ENCODE assay signal across 22 cellular contexts in genomic region chr17:7089570-7089969, GRCh38. TPM values are rescaled to one million over a fixed set of nuclear protein-coding genes. Genes with fewer than 3 reads are reported as not detected.
DNase-seq lines count a peak whose midpoint lies in the region; ATAC-seq, FAIRE-seq and TF ChIP-seq lines count a peak whose summit lies in the region.
"Not testable (repeated sequence)": the region's sequence is repeated elsewhere in the genome, so short reads cannot be mapped to it uniquely, and the experiment has no call there.
"Had no signal": no experiment of that assay in that cellular context is flagged by ENCODE, and none has a peak within 500 bp of the region (broad histone marks: within the 10 kb centered on the region; RNA-seq: fewer than 3 reads in every experiment).

No MANE protein-coding gene starts in this region.

- H3K9me2 ChIP-seq in HCT116 (ENCODE audit: insufficient read depth); hepatocyte (replicated peaks; ENCODE audit: insufficient read depth): not testable (repeated sequence)

- not testable (repeated sequence) for H2AFZ ChIP-seq in HCT116 (ENCODE audit: low read depth, low read length, poor library complexity, severe bottlenecking); hepatocyte; HepG2 (ENCODE audit: low read length)

- H3K4me2 ChIP-seq in HCT116 (ENCODE audit: low read length) (peak overlapping the region; percentile 25; the same call in 1 of the 2 replicates), HepG2 (ENCODE audit: low read depth, low read length) (peak overlapping the region; percentile 69; the same call in 1 of the 2 replicates)
- not testable (repeated sequence) for H3K4me2 ChIP-seq in hepatocyte

- not testable (repeated sequence) for TF ChIP-seq POLR2A in HCT116 (IDR thresholded peaks at IDR 0.05; ENCODE audit: borderline replicate concordance, extremely low read depth, insufficient read depth, insufficient read length); HepG2 (IDR thresholded peaks at IDR 0.05; ENCODE audit: insufficient read depth in 1 of 2, low read depth in 2 of 2, low read length in 2 of 2)

- not testable (repeated sequence) for TF ChIP-seq RAD21 in HCT116 (IDR thresholded peaks at IDR 0.05; ENCODE audit: low read depth); HepG2 (CRISPR knock-in tag; IDR thresholded peaks at IDR 0.05)

- H3K4me3 ChIP-seq in HCT116 (replicated peaks in 1 of 2; ENCODE audit: low read depth in 1 of 2, low read length in 2 of 2); HEK293 (ENCODE audit: low read depth, low read length); WERI-Rb-1 (ENCODE audit: low read depth, low read length); hepatocyte; HepG2 (replicated peaks in 1 of 3; ENCODE audit: insufficient read depth in 1 of 3, low read depth in 2 of 3, low read length in 3 of 3): not testable (repeated sequence)

- not testable (repeated sequence) for H3K36me3 ChIP-seq in HCT116 (ENCODE audit: control insufficient read depth in 1 of 2, insufficient read depth in 2 of 2, low read length in 2 of 2); HEK293 (ENCODE audit: control insufficient read depth in 2 of 2, insufficient read depth in 1 of 2, low read length in 2 of 2); WERI-Rb-1; hepatocyte (replicated peaks; ENCODE audit: insufficient read depth, low read depth); HepG2 (replicated peaks in 1 of 2; ENCODE audit: control insufficient read depth in 1 of 2, insufficient read depth in 2 of 2, low read length in 2 of 2)

- H3K9ac ChIP-seq in HCT116 (ENCODE audit: low read length); HepG2 (ENCODE audit: insufficient read depth, low read depth, low read length): not testable (repeated sequence)

- TF ChIP-seq EP300 in HepG2 (IDR thresholded peaks at IDR 0.05; ENCODE audit: low read depth in 2 of 2, low read length in 2 of 2); HepG2 (CRISPR knock-in tag; IDR thresholded peaks at IDR 0.05; ENCODE audit: borderline replicate concordance): not testable (repeated sequence)

- H3K27me3 ChIP-seq in HCT116 (ENCODE audit: insufficient read depth, low read length); WERI-Rb-1 (ENCODE audit: insufficient read depth, low read depth, severe bottlenecking); hepatocyte; HepG2 (ENCODE audit: control insufficient read depth in 1 of 2, insufficient read depth in 2 of 2, low read length in 2 of 2): not testable (repeated sequence)

- not testable (repeated sequence) for H4K20me1 ChIP-seq in HCT116 (ENCODE audit: insufficient read depth); hepatocyte (ENCODE audit: insufficient read depth, poor library complexity, severe bottlenecking); HepG2 (ENCODE audit: insufficient read depth, low read length)

- POLR2A ChIA-PET in HCT116 (lab: Charles Lee); HEK293 (lab: Yijun Ruan, JAX); RWPE1 (lab: Yijun Ruan, JAX; ENCODE audit: low non-redundant PET): not testable (repeated sequence)
- POLR2A ChIA-PET in HepG2 (lab: Yijun Ruan, JAX) = interaction anchor here (1.3 kb wide), 1 partner anchor 25 kb away, joined by 5 read pairs; the partner anchor contains the start of gene ASGR2

- CTCF ChIA-PET in HCT116 (lab: Charles Lee); RWPE1 (lab: Yijun Ruan, JAX); HepG2 (lab: Yijun Ruan, JAX; ENCODE audit: low intra/inter-chr PET ratio, low total read pairs): not testable (repeated sequence)
- CTCF ChIA-PET in HEK293 (lab: Yijun Ruan, JAX) = interaction anchor here (1.3 kb wide), 1 partner anchor 12 kb away, joined by 9 read pairs; no protein-coding TSS in a partner anchor

- not testable (repeated sequence) for DNase-seq in HCT116 (ENCODE audit: low read depth, low spot score); RWPE1 (ENCODE audit: low spot score); WERI-Rb-1; hepatocyte (ENCODE audit: low spot score); HepG2 (ENCODE audit: low spot score)
- DNase-seq in cardiac septum (ENCODE audit: low spot score) = peak; percentile 33

- not testable (repeated sequence) for H3K4me1 ChIP-seq in HCT116 (ENCODE audit: control insufficient read depth in 1 of 2, insufficient read depth in 2 of 2, low read length in 2 of 2); HEK293 (ENCODE audit: control insufficient read depth, insufficient read depth, low read length); hepatocyte (ENCODE audit: insufficient read depth)
- H3K4me1 ChIP-seq in HepG2 (ENCODE audit: insufficient read depth, low read length) = peaks cover 39% of the 10 kb centered on the region

- not testable (repeated sequence) for TF ChIP-seq CTCF in HCT116 (IDR thresholded peaks at IDR 0.05 in 2 of 3, conservative IDR thresholded peaks at IDR 0.05 in 1 of 3; ENCODE audit: borderline replicate concordance in 1 of 3, insufficient read depth in 1 of 3, low read depth in 2 of 3, low read length in 2 of 3); HEK293 (tag by site-specific recombination; IDR thresholded peaks at IDR 0.05); RWPE1 (conservative IDR thresholded peaks at IDR 0.05; ENCODE audit: low read depth); VCaP (conservative IDR thresholded peaks at IDR 0.05); WERI-Rb-1 (IDR thresholded peaks at IDR 0.05; ENCODE audit: low read depth, low read length); hepatocyte (IDR thresholded peaks at IDR 0.05; ENCODE audit: poor library complexity); HepG2 (CRISPR knock-in tag; IDR thresholded peaks at IDR 0.05)

- RAD21 ChIA-PET in HCT116 (lab: Charles Lee; ENCODE audit: low non-redundant PET in 1 of 2, low total read pairs in 2 of 2, uncharacterized antibody in 2 of 2, unreplicated experiment in 2 of 2) = not testable (repeated sequence)

- H3K9me3 ChIP-seq in HCT116 (ENCODE audit: control insufficient read depth in 1 of 2, insufficient read depth in 1 of 2, low read depth in 1 of 2, low read length in 2 of 2); HEK293 (ENCODE audit: control insufficient read depth, insufficient read depth, low read depth, low read length); WERI-Rb-1 (ENCODE audit: severe bottlenecking); hepatocyte (ENCODE audit: low read depth); HepG2 (ENCODE audit: low read length): not testable (repeated sequence)

- not testable (repeated sequence) for FAIRE-seq in HepG2 (lab: Jason Lieb, UNC)

- BruUV-seq in HCT116 (replicated peaks; lab: Mats Ljungman, UMichigan); HepG2 (replicated peaks; lab: Mats Ljungman, UMichigan): not testable (repeated sequence)

- WGBS in hepatocyte (ENCODE audit: low lambda C conversion rate, missing lambda C conversion rate) = 93% methylated on average over 6 of the region's 6 CpGs
- WGBS in HepG2 (ENCODE audit: low lambda C conversion rate) = 85% methylated on average over 6 of the region's 6 CpGs

- in situ Hi-C loops in HepG2 (cut with HindIII; ENCODE audit: extremely low pct_ligation_motif_present, low pct_unique_long_range_greater_than_20kb) = not testable (repeated sequence)

- H3K27ac ChIP-seq in HCT116 (ENCODE audit: low read depth, low read length); HEK293 (ENCODE audit: extremely low read depth, low read depth, low read length); HepG2 (ENCODE audit: extremely low read length, insufficient read depth, low read length): not testable (repeated sequence)
- peak overlapping the region; percentile 70; the same call in 1 of the 2 replicates for H3K27ac ChIP-seq in RWPE1
- H3K27ac ChIP-seq in VCaP = peak overlapping the region; percentile 69
- peak overlapping the region; percentile 94 for H3K27ac ChIP-seq in WERI-Rb-1
- peak overlapping the region; percentile 69 for H3K27ac ChIP-seq in hepatocyte

- not testable (repeated sequence) for ATAC-seq in HCT116, HepG2

- intact Hi-C loops in HCT116 (cut with micrococcal nuclease); cardiac septum (cut with DNase I): not testable (repeated sequence)
- intact Hi-C loops in HepG2 (cut with micrococcal nuclease; ENCODE audit: unreplicated experiment) = loop anchor here (5.0 kb wide), 1 partner anchor 48 kb away; no protein-coding TSS in a partner anchor

- not testable (repeated sequence) for H3K79me2 ChIP-seq in HCT116 (ENCODE audit: insufficient read depth, low read length); hepatocyte; HepG2 (ENCODE audit: insufficient read depth, low read length)

RNA-seq across cellular contexts. Expression of gene CLEC10A, which starts 9.5 kb away (rescaled TPM):
- total RNA-seq in HCT116 (2021; ENCODE audit: unreplicated experiment) (not detected), cardiac septum (3.0 TPM), hepatocyte (0.24 and 0.37 TPM in 2 replicates), HepG2 (2016; rRNA removed; fragmentation: Illumina TruSeq; extraction: Trizol) (not detected in 2 replicates)
- polyA plus RNA-seq in HCT116 (2012) = not detected in 2 replicates
- polyA plus RNA-seq in hepatocyte (0.17 and 0.21 TPM in 2 replicates), HepG2 (2011; rRNA removed) (0.33 and 0.65 TPM in 2 replicates)
- total RNA-seq in HepG2 (2016; cell fraction: cytosol; rRNA removed; fragmentation: Illumina TruSeq; extraction: Trizol; ENCODE audit: low read depth) = not detected in 2 replicates
- 0.06 TPM in 1 of 2 replicates, not detected in the other for total RNA-seq in HepG2 (2016; cell fraction: insoluble cytoplasmic fraction; rRNA removed; fragmentation: Illumina TruSeq; extraction: Trizol)
- not detected in 2 replicates for total RNA-seq in HepG2 (2016; cell fraction: membrane; rRNA removed; fragmentation: Illumina TruSeq; extraction: Trizol)
- total RNA-seq in HepG2 (2016; cell fraction: nucleus; rRNA removed; fragmentation: Illumina TruSeq; extraction: Trizol) = 0.19 TPM in 1 of 2 replicates, not detected in the other
- 0.08 and 0.14 TPM in 2 replicates for polyA plus RNA-seq in HepG2 (2011; cell fraction: cytosol; rRNA removed)
- 1.3 and 2.4 TPM in 2 replicates for polyA plus RNA-seq in HepG2 (2011; cell fraction: nucleus; rRNA removed)
- 0.35 and 0.48 TPM in 2 replicates for polyA plus RNA-seq in HepG2 (2012)
- not detected in 2 replicates for polyA plus RNA-seq in HepG2 (2016; cell fraction: cytosol; fragmentation: Illumina TruSeq; extraction: Trizol; ENCODE audit: low read depth)
- polyA plus RNA-seq in HepG2 (2016; cell fraction: insoluble cytoplasmic fraction; fragmentation: Illumina TruSeq; extraction: Trizol; ENCODE audit: low read depth) = not detected in 2 replicates
- polyA plus RNA-seq in HepG2 (2016; cell fraction: membrane; fragmentation: Illumina TruSeq; extraction: Trizol; ENCODE audit: low read depth) = not detected in 2 replicates
- 0.68 and 0.90 TPM in 2 replicates for polyA plus RNA-seq in HepG2 (2016; cell fraction: nucleus; fragmentation: Illumina TruSeq; extraction: Trizol; ENCODE audit: insufficient read depth, low read depth)
- 0.18 TPM in 1 of 2 replicates, not detected in the other for polyA minus RNA-seq in HepG2 (2011; rRNA and poly(A)+ RNA removed; ENCODE audit: low replicate concordance)
- polyA minus RNA-seq in HepG2 (2011; cell fraction: cytosol; rRNA and poly(A)+ RNA removed) = not detected in 2 replicates
- 0.64 and 1.2 TPM in 2 replicates for polyA minus RNA-seq in HepG2 (2011; cell fraction: nucleus; rRNA and poly(A)+ RNA removed)
- total RNA-seq: A172; A673; B cell; Caco-2; Calu3; CD4-positive, CD25-positive, alpha-beta regulatory T cell; CD8-positive, alpha-beta T cell; Daoy had no signal
- polyA plus RNA-seq: A549; AG04450; BJ; CD4-positive, alpha-beta memory T cell; CD4-positive, CD25-positive, alpha-beta regulatory T cell; CD8-positive, alpha-beta memory T cell had no signal

RNA-seq across cellular contexts. Expression of gene ASGR2, which starts 25.1 kb away (rescaled TPM):
- total RNA-seq in HCT116 (2021; ENCODE audit: unreplicated experiment) (0.32 TPM), cardiac septum (0.24 TPM), hepatocyte (53.5 and 65.5 TPM in 2 replicates), HepG2 (2016; rRNA removed; fragmentation: Illumina TruSeq; extraction: Trizol) (142 and 320 TPM in 2 replicates)
- not detected in 2 replicates for polyA plus RNA-seq in HCT116 (2012)
- polyA plus RNA-seq in hepatocyte (68.2 and 90.6 TPM in 2 replicates), HepG2 (2011; rRNA removed) (754 and 762 TPM in 2 replicates)
- 153 and 157 TPM in 2 replicates for total RNA-seq in HepG2 (2016; cell fraction: cytosol; rRNA removed; fragmentation: Illumina TruSeq; extraction: Trizol; ENCODE audit: low read depth)
- total RNA-seq in HepG2 (2016; cell fraction: insoluble cytoplasmic fraction; rRNA removed; fragmentation: Illumina TruSeq; extraction: Trizol) = 137 and 326 TPM in 2 replicates
- total RNA-seq in HepG2 (2016; cell fraction: membrane; rRNA removed; fragmentation: Illumina TruSeq; extraction: Trizol) = 154 and 165 TPM in 2 replicates
- 251 and 289 TPM in 2 replicates for total RNA-seq in HepG2 (2016; cell fraction: nucleus; rRNA removed; fragmentation: Illumina TruSeq; extraction: Trizol)
- polyA plus RNA-seq in HepG2 (2011; cell fraction: cytosol; rRNA removed) = 620 and 780 TPM in 2 replicates
- polyA plus RNA-seq in HepG2 (2011; cell fraction: nucleus; rRNA removed) = 692 and 800 TPM in 2 replicates
- 341 and 394 TPM in 2 replicates for polyA plus RNA-seq in HepG2 (2012)
- 194 and 207 TPM in 2 replicates for polyA plus RNA-seq in HepG2 (2016; cell fraction: cytosol; fragmentation: Illumina TruSeq; extraction: Trizol; ENCODE audit: low read depth)
- polyA plus RNA-seq in HepG2 (2016; cell fraction: insoluble cytoplasmic fraction; fragmentation: Illumina TruSeq; extraction: Trizol; ENCODE audit: low read depth) = 170 and 186 TPM in 2 replicates
- polyA plus RNA-seq in HepG2 (2016; cell fraction: membrane; fragmentation: Illumina TruSeq; extraction: Trizol; ENCODE audit: low read depth) = 175 and 177 TPM in 2 replicates
- 623 and 667 TPM in 2 replicates for polyA plus RNA-seq in HepG2 (2016; cell fraction: nucleus; fragmentation: Illumina TruSeq; extraction: Trizol; ENCODE audit: insufficient read depth, low read depth)
- 371 TPM in 1 of 2 replicates, not detected in the other for polyA minus RNA-seq in HepG2 (2011; rRNA and poly(A)+ RNA removed; ENCODE audit: low replicate concordance)
- 131 TPM in 2 replicates for polyA minus RNA-seq in HepG2 (2011; cell fraction: cytosol; rRNA and poly(A)+ RNA removed)
- polyA minus RNA-seq in HepG2 (2011; cell fraction: nucleus; rRNA and poly(A)+ RNA removed) = 102 and 109 TPM in 2 replicates
- total RNA-seq: A172; A673; B cell; Calu3; CD4-positive, alpha-beta memory T cell; CD4-positive, CD25-positive, alpha-beta regulatory T cell; CD8-positive, alpha-beta memory T cell; CD8-positive, alpha-beta T cell; Daoy had no signal
- polyA plus RNA-seq: AG04450; BJ; CD4-positive, alpha-beta memory T cell; CD4-positive, CD25-positive, alpha-beta regulatory T cell; CD8-positive, alpha-beta memory T cell had no signal

RNA-seq across cellular contexts. Expression of gene SLC16A11, which starts 45.7 kb away (rescaled TPM):
- total RNA-seq in HCT116 (2021; ENCODE audit: unreplicated experiment) = not detected
- polyA plus RNA-seq in HCT116 (2012) = not detected in 2 replicates
- total RNA-seq in cardiac septum = 1.1 TPM
- total RNA-seq in hepatocyte = 0.93 TPM in 1 of 2 replicates, not detected in the other
- 2.4 and 3.6 TPM in 2 replicates for polyA plus RNA-seq in hepatocyte
- total RNA-seq in HepG2 (2016; rRNA removed; fragmentation: Illumina TruSeq; extraction: Trizol) = not detected in 2 replicates
- not detected in 2 replicates for total RNA-seq in HepG2 (2016; cell fraction: cytosol; rRNA removed; fragmentation: Illumina TruSeq; extraction: Trizol; ENCODE audit: low read depth)
- total RNA-seq in HepG2 (2016; cell fraction: insoluble cytoplasmic fraction; rRNA removed; fragmentation: Illumina TruSeq; extraction: Trizol) = not detected in 2 replicates
- not detected in 2 replicates for total RNA-seq in HepG2 (2016; cell fraction: membrane; rRNA removed; fragmentation: Illumina TruSeq; extraction: Trizol)
- not detected in 2 replicates for total RNA-seq in HepG2 (2016; cell fraction: nucleus; rRNA removed; fragmentation: Illumina TruSeq; extraction: Trizol)
- polyA plus RNA-seq in HepG2 (2011; rRNA removed) = not detected in 2 replicates
- polyA plus RNA-seq in HepG2 (2011; cell fraction: cytosol; rRNA removed) = not detected in 2 replicates
- polyA plus RNA-seq in HepG2 (2011; cell fraction: nucleus; rRNA removed) = not detected in 2 replicates
- polyA plus RNA-seq in HepG2 (2012) = 0.27 and 0.29 TPM in 2 replicates
- not detected in 2 replicates for polyA plus RNA-seq in HepG2 (2016; cell fraction: cytosol; fragmentation: Illumina TruSeq; extraction: Trizol; ENCODE audit: low read depth)
- not detected in 2 replicates for polyA plus RNA-seq in HepG2 (2016; cell fraction: insoluble cytoplasmic fraction; fragmentation: Illumina TruSeq; extraction: Trizol; ENCODE audit: low read depth)
- polyA plus RNA-seq in HepG2 (2016; cell fraction: membrane; fragmentation: Illumina TruSeq; extraction: Trizol; ENCODE audit: low read depth) = not detected in 2 replicates
- polyA plus RNA-seq in HepG2 (2016; cell fraction: nucleus; fragmentation: Illumina TruSeq; extraction: Trizol; ENCODE audit: insufficient read depth, low read depth) = not detected in 2 replicates
- polyA minus RNA-seq in HepG2 (2011; rRNA and poly(A)+ RNA removed; ENCODE audit: low replicate concordance) = not detected in 2 replicates
- polyA minus RNA-seq in HepG2 (2011; cell fraction: cytosol; rRNA and poly(A)+ RNA removed) = not detected in 2 replicates
- polyA minus RNA-seq in HepG2 (2011; cell fraction: nucleus; rRNA and poly(A)+ RNA removed) = not detected in 2 replicates
- total RNA-seq: A172, Calu3, Daoy had no signal
- polyA plus RNA-seq: A549, AG04450, BJ, CD14-positive monocyte had no signal

RNA-seq across cellular contexts. Expression of gene SLC16A13, which starts 53.8 kb away (rescaled TPM):
- 6.8 TPM for total RNA-seq in HCT116 (2021; ENCODE audit: unreplicated experiment)
- polyA plus RNA-seq in HCT116 (2012) = 3.4 and 4.7 TPM in 2 replicates
- 0.48 TPM for total RNA-seq in cardiac septum
- total RNA-seq in hepatocyte = 6.2 TPM in 2 replicates
- polyA plus RNA-seq in hepatocyte = 18.8 and 21.1 TPM in 2 replicates
- 1.9 and 3.0 TPM in 2 replicates for total RNA-seq in HepG2 (2016; rRNA removed; fragmentation: Illumina TruSeq; extraction: Trizol)
- total RNA-seq in HepG2 (2016; cell fraction: cytosol; rRNA removed; fragmentation: Illumina TruSeq; extraction: Trizol; ENCODE audit: low read depth) = 0.51 and 0.71 TPM in 2 replicates
- 1.8 and 3.1 TPM in 2 replicates for total RNA-seq in HepG2 (2016; cell fraction: insoluble cytoplasmic fraction; rRNA removed; fragmentation: Illumina TruSeq; extraction: Trizol)
- 1.5 and 1.6 TPM in 2 replicates for total RNA-seq in HepG2 (2016; cell fraction: membrane; rRNA removed; fragmentation: Illumina TruSeq; extraction: Trizol)
- total RNA-seq in HepG2 (2016; cell fraction: nucleus; rRNA removed; fragmentation: Illumina TruSeq; extraction: Trizol) = 5.5 and 6.1 TPM in 2 replicates
- polyA plus RNA-seq in HepG2 (2011; rRNA removed) = 2.2 and 3.4 TPM in 2 replicates
- 2.1 and 2.2 TPM in 2 replicates for polyA plus RNA-seq in HepG2 (2011; cell fraction: cytosol; rRNA removed)
- 6.8 and 9.2 TPM in 2 replicates for polyA plus RNA-seq in HepG2 (2011; cell fraction: nucleus; rRNA removed)
- 5.4 and 8.2 TPM in 2 replicates for polyA plus RNA-seq in HepG2 (2012)
- 0.70 and 1.4 TPM in 2 replicates for polyA plus RNA-seq in HepG2 (2016; cell fraction: cytosol; fragmentation: Illumina TruSeq; extraction: Trizol; ENCODE audit: low read depth)
- 5.9 and 6.3 TPM in 2 replicates for polyA plus RNA-seq in HepG2 (2016; cell fraction: insoluble cytoplasmic fraction; fragmentation: Illumina TruSeq; extraction: Trizol; ENCODE audit: low read depth)
- 1.7 TPM in 2 replicates for polyA plus RNA-seq in HepG2 (2016; cell fraction: membrane; fragmentation: Illumina TruSeq; extraction: Trizol; ENCODE audit: low read depth)
- 15.2 and 15.6 TPM in 2 replicates for polyA plus RNA-seq in HepG2 (2016; cell fraction: nucleus; fragmentation: Illumina TruSeq; extraction: Trizol; ENCODE audit: insufficient read depth, low read depth)
- polyA minus RNA-seq in HepG2 (2011; rRNA and poly(A)+ RNA removed; ENCODE audit: low replicate concordance) = 4.8 and 7.6 TPM in 2 replicates
- 2.9 and 4.4 TPM in 2 replicates for polyA minus RNA-seq in HepG2 (2011; cell fraction: cytosol; rRNA and poly(A)+ RNA removed)
- 3.1 and 5.2 TPM in 2 replicates for polyA minus RNA-seq in HepG2 (2011; cell fraction: nucleus; rRNA and poly(A)+ RNA removed)

Comparison
In these comparisons a context has a peak if more than half of its experiments do, and no peak if none do; other contexts are left out.
1. RNA of gene ASGR2, which starts 25.1 kb away (total RNA-seq): 137 to 326 TPM in HepG2 and 53.5 to 65.5 TPM in hepatocyte; 0.32 TPM in HCT116 (single experiment) and 0.24 TPM in cardiac septum (single experiment); every median in the first group is over 10 times any median in the second.